Comparison of ENCODE assay signal across 9 cellular contexts in the genomic region with DNA sequence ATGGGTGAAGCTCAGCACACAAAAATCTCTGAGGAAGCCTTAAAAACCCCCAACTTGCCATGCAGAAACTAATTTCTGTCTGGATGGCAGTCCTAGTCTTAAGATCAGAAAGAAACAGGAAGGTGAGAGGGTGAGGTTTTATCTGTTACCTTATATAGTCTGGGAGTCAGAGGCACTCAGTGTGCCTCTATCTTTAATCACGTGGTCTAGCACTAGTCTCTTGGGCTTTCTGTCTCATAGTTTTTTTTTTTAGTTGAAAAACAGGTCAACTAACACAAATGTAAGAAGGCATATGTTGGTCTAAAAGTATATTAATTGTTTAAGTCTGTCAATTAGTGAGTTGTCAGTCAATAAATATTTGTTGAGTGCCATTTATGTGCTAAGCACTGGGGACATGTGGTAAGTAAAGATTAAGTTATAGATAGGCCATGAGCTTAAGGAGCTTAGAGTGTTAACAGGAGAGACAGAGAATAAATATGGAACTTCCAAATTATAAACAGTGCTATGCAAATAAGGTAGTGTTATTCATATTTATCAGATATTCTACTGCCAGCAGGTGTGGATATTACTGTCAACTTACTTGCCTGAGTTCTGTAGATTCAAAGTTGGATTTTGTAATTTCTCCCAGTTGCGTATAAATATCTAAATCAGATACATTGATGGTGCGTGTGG. TPM values are rescaled to one million over a fixed set of nuclear protein-coding genes. Genes with fewer than 3 reads are reported as not detected.
DNase-seq lines count a peak whose midpoint lies in the region; ATAC-seq and TF ChIP-seq lines count a peak whose summit lies in the region.
"Had no signal": no experiment of that assay in that cellular context is flagged by ENCODE, and none has a peak within 500 bp of the region (broad histone marks: within the 10 kb centered on the region; RNA-seq: fewer than 3 reads in every experiment).

No MANE protein-coding gene starts in this region.

- H3K4me2 ChIP-seq in OCI-LY3 (ENCODE audit: low read length), result peak overlapping the region; percentile 87

- no peaks in the 10 kb centered on the region for H3K27me3 Mint-ChIP-seq in activated CD4-positive, alpha-beta T cell treated with anti-CD3 and anti-CD28 coated beads, Interleukin-2, amount 10 ng/mL, durations not matched to agents 7 days and 5 days
- no peaks in the 10 kb centered on the region for H3K27me3 Mint-ChIP-seq in stimulated activated naive CD8-positive, alpha-beta T cell treated with anti-CD3 and anti-CD28 coated beads, Interleukin-15, Interleukin-2, amounts not matched to agents 100 ng/mL and 50 ng/mL, for 24 hours

- POLR2A ChIA-PET in activated CD4-positive, alpha-beta T cell treated with anti-CD3 and anti-CD28 coated beads, Interleukin-2, amount 10 ng/mL, durations not matched to agents 7 days and 5 days (lab: Charles Lee), result no interaction called here

- H3K4me1 ChIP-seq in OCI-LY3 (ENCODE audit: low read length), result peaks cover 83% of the 10 kb centered on the region

- peak; percentile 57 for ATAC-seq in HG02870 (IDR thresholded peaks at IDR 0.05; ENCODE audit: unreplicated experiment)

- peak overlapping the region; percentile 100 for H3K27ac ChIP-seq in OCI-LY3 (ENCODE audit: low read length)

- H3K36me3 ChIP-seq in OCI-LY3 (replicated peaks; ENCODE audit: low read depth, low read length), result peaks cover 69% of the 10 kb centered on the region

- TF ChIP-seq CTCF in OCI-LY3 (IDR thresholded peaks at IDR 0.05; ENCODE audit: low read depth, low read length), result no peak

- H3K9me3 Mint-ChIP-seq in activated CD4-positive, alpha-beta T cell treated with anti-CD3 and anti-CD28 coated beads, Interleukin-2, amount 10 ng/mL, durations not matched to agents 7 days and 5 days, result peaks cover 2% of the 10 kb centered on the region
- H3K9me3 Mint-ChIP-seq in stimulated activated naive CD8-positive, alpha-beta T cell treated with anti-CD3 and anti-CD28 coated beads, Interleukin-15, Interleukin-2, amounts not matched to agents 100 ng/mL and 50 ng/mL, for 24 hours, result no peaks in the 10 kb centered on the region

- peak overlapping the region; percentile 96 for H3K9ac ChIP-seq in OCI-LY3 (ENCODE audit: low read length)

- H3K27ac Mint-ChIP-seq in activated CD4-positive, alpha-beta T cell treated with anti-CD3 and anti-CD28 coated beads, Interleukin-2, amount 10 ng/mL, durations not matched to agents 7 days and 5 days, result peak overlapping the region; percentile 79
- peak overlapping the region; percentile 84 for H3K27ac Mint-ChIP-seq in stimulated activated naive CD8-positive, alpha-beta T cell treated with anti-CD3 and anti-CD28 coated beads, Interleukin-15, Interleukin-2, amounts not matched to agents 100 ng/mL and 50 ng/mL, for 24 hours

- CTCF ChIA-PET in activated CD4-positive, alpha-beta T cell treated with anti-CD3 and anti-CD28 coated beads, Interleukin-2, amount 10 ng/mL, durations not matched to agents 7 days and 5 days (lab: Charles Lee), result interaction anchor here (0.8 to 1.0 kb wide), 2 partner anchors 10 to 42 kb away, joined by 3 to 4 read pairs; no protein-coding TSS in a partner anchor

- peaks cover 80% of the 10 kb centered on the region for H3K79me2 ChIP-seq in OCI-LY3 (ENCODE audit: low read length)

- H3K27me3 ChIP-seq in OCI-LY3 (ENCODE audit: low read depth, low read length), result no peaks in the 10 kb centered on the region

- peak overlapping the region; percentile 71 for H3K4me3 ChIP-seq in OCI-LY3 (ENCODE audit: low read length)

- no peak overlapping the region for H2AFZ ChIP-seq in OCI-LY3 (ENCODE audit: low read depth, low read length)

- H3K4me1 Mint-ChIP-seq in activated CD4-positive, alpha-beta T cell treated with anti-CD3 and anti-CD28 coated beads, Interleukin-2, amount 10 ng/mL, durations not matched to agents 7 days and 5 days, result peaks cover 21% of the 10 kb centered on the region
- peaks cover 28% of the 10 kb centered on the region for H3K4me1 Mint-ChIP-seq in stimulated activated naive CD8-positive, alpha-beta T cell treated with anti-CD3 and anti-CD28 coated beads, Interleukin-15, Interleukin-2, amounts not matched to agents 100 ng/mL and 50 ng/mL, for 24 hours (ENCODE audit: low read depth)

- H3K36me3 Mint-ChIP-seq in activated CD4-positive, alpha-beta T cell treated with anti-CD3 and anti-CD28 coated beads, Interleukin-2, amount 10 ng/mL, durations not matched to agents 7 days and 5 days (ENCODE audit: low read depth), result peaks cover 3% of the 10 kb centered on the region
- H3K36me3 Mint-ChIP-seq in stimulated activated naive CD8-positive, alpha-beta T cell treated with anti-CD3 and anti-CD28 coated beads, Interleukin-15, Interleukin-2, amounts not matched to agents 100 ng/mL and 50 ng/mL, for 24 hours (ENCODE audit: low read depth), result no peaks in the 10 kb centered on the region

- no peaks in the 10 kb centered on the region for H3K9me3 ChIP-seq in OCI-LY3 (ENCODE audit: insufficient read depth, low read length)

- DNase-seq in activated CD4-positive, alpha-beta T cell treated with anti-CD3 and anti-CD28 coated beads, Interleukin-2, amount 10 ng/mL, durations not matched to agents 7 days and 5 days, result no peak
- no peak for DNase-seq in activated CD4-positive, alpha-beta T cell treated with anti-CD3 and anti-CD28 coated beads, Interleukin-2, amount 50 U/mL, for 4 hours
- no peak for DNase-seq in HuH-7 (ENCODE audit: low spot score)
- DNase-seq in SHP77 treated with DMSO at 0.1 percent for 48 hours (lab: John Stamatoyannopoulos, UW), result no peak
- no peak for DNase-seq in middle frontal gyrus (ENCODE audit: extremely low spot score, low spot score)

- H4K20me1 ChIP-seq in OCI-LY3 (ENCODE audit: insufficient read depth, low read length), result peaks cover 28% of the 10 kb centered on the region

- H3K4me3 Mint-ChIP-seq in activated CD4-positive, alpha-beta T cell treated with anti-CD3 and anti-CD28 coated beads, Interleukin-2, amount 10 ng/mL, durations not matched to agents 7 days and 5 days, result no peak overlapping the region
- H3K4me3 Mint-ChIP-seq in stimulated activated naive CD8-positive, alpha-beta T cell treated with anti-CD3 and anti-CD28 coated beads, Interleukin-15, Interleukin-2, amounts not matched to agents 100 ng/mL and 50 ng/mL, for 24 hours, result peak overlapping the region; percentile 26

RNA-seq across cellular contexts. Expression of a gene that starts 6.9 kb away (rescaled TPM):
- not detected for total RNA-seq in activated CD4-positive, alpha-beta T cell treated with anti-CD3 and anti-CD28 coated beads, Interleukin-2, amount 10 ng/mL, durations not matched to agents 7 days and 5 days
- total RNA-seq: chondrocyte had no signal
